ENCODE assay signal across 24 cellular contexts in genomic region chr2:31802711-31803110, GRCh38.
"Had no signal": no experiment of that assay in that cellular context is flagged by ENCODE, and none has a peak within 500 bp of the region (broad histone marks: within the 10 kb centered on the region; RNA-seq: fewer than 3 reads in every experiment).

No MANE protein-coding gene starts in this region.

- H3K4me1 Mint-ChIP-seq: mesothelial cell of epicardium had no signal

- H3K27ac Mint-ChIP-seq: mesothelial cell of epicardium; naive thymus-derived CD4-positive, alpha-beta T cell; natural killer cell treated with Interleukin-12 subunit alpha and Interleukin-12 subunit beta and Interleukin-15 and Interleukin-18, amount 100 ng/mL, for 72 hours; progenitor cell of endocrine pancreas; stimulated activated naive CD8-positive, alpha-beta T cell treated with anti-CD3 and anti-CD28 coated beads, Interleukin-15, Interleukin-2, amounts not matched to agents 100 ng/mL and 50 ng/mL, for 24 hours; type B pancreatic cell had no signal

- H3K36me3 Mint-ChIP-seq: mesothelial cell of epicardium, type B pancreatic cell had no signal

- H3K27me3 Mint-ChIP-seq: progenitor cell of endocrine pancreas, type B pancreatic cell had no signal

- DNase-seq: islet precursor cell; left ventricle myocardium inferior; mesendoderm; naive thymus-derived CD4-positive, alpha-beta T cell; ovary; right lobe of liver; stimulated activated CD4-positive, alpha-beta T cell treated with anti-CD3 and anti-CD28 coated beads, Interleukin-12 subunit alpha, Interleukin-12 subunit beta, amount 100 ng/mL, for 4 hours; stimulated activated CD4-positive, alpha-beta T cell treated with anti-CD3 and anti-CD28 coated beads, Interleukin-15, amount 100 ng/mL, for 24 hours; stimulated activated CD4-positive, alpha-beta T cell treated with anti-CD3 and anti-CD28 coated beads, Interleukin-2, amount 100 ng/mL, for 24 hours; stimulated activated CD4-positive, alpha-beta T cell treated with anti-CD3 and anti-CD28 coated beads, Interleukin-4, amount 100 ng/mL, for 1 hour; stimulated activated naive CD4-positive, alpha-beta T cell; tibial artery; uterus had no signal

- H2AFZ ChIP-seq: hepatocyte had no signal

- H3K36me3 ChIP-seq: left ventricle myocardium inferior, ovary, right atrium auricular region, right lobe of liver, suprapubic skin, thoracic aorta, tibial artery, uterus had no signal

- H3K4me3 Mint-ChIP-seq: mesothelial cell of epicardium; naive thymus-derived CD4-positive, alpha-beta T cell; natural killer cell treated with Interleukin-12 subunit alpha and Interleukin-12 subunit beta and Interleukin-15 and Interleukin-18, amount 100 ng/mL, for 72 hours; stimulated activated naive CD8-positive, alpha-beta T cell treated with anti-CD3 and anti-CD28 coated beads, Interleukin-15, Interleukin-2, amounts not matched to agents 100 ng/mL and 50 ng/mL, for 24 hours; type B pancreatic cell had no signal

- H3K4me1 ChIP-seq: left ventricle myocardium inferior, right atrium auricular region, right lobe of liver, suprapubic skin, tibial artery, uterus had no signal

- H3K79me2 ChIP-seq: hepatocyte had no signal

- ATAC-seq: naive thymus-derived CD4-positive, alpha-beta T cell; natural killer cell treated with Interleukin-12 subunit alpha and Interleukin-12 subunit beta and Interleukin-15 and Interleukin-18, amount 100 ng/mL, for 72 hours; right lobe of liver had no signal

- H3K4me2 ChIP-seq: hepatocyte had no signal

- H3K27ac ChIP-seq: hepatocyte, left ventricle myocardium inferior, ovary, right atrium auricular region, right lobe of liver, skin epidermis, suprapubic skin, thoracic aorta, tibial artery, uterus had no signal

- H3K4me3 ChIP-seq: hepatocyte, left ventricle myocardium inferior, lung, ovary, right atrium auricular region, right lobe of liver, skin epidermis, suprapubic skin, thoracic aorta, tibial artery, uterus had no signal

- H3K27me3 ChIP-seq: hepatocyte, ovary, right atrium auricular region, right lobe of liver, tibial artery, uterus had no signal

- H3K9me3 Mint-ChIP-seq: stimulated activated naive CD8-positive, alpha-beta T cell treated with anti-CD3 and anti-CD28 coated beads, Interleukin-15, Interleukin-2, amounts not matched to agents 100 ng/mL and 50 ng/mL, for 24 hours; type B pancreatic cell had no signal
